ENCODE assay signal across 8 cellular contexts in genomic region chr15:65054333-65055200, GRCh38. TPM values are rescaled to one million over a fixed set of nuclear protein-coding genes. Genes with fewer than 3 reads are reported as not detected.
DNase-seq lines count a peak whose midpoint lies in the region; ATAC-seq and TF ChIP-seq lines count a peak whose summit lies in the region.

No MANE protein-coding gene starts in this region.

- ATAC-seq in GM23338 (peak; percentile 84), HG03342 (IDR thresholded peaks at IDR 0.05; ENCODE audit: unreplicated experiment) (no peak)
- peak; percentile 74 for ATAC-seq in activated CD8-positive, alpha-beta T cell treated with anti-CD3 and anti-CD28 coated beads for 36 hours
- ATAC-seq in stimulated activated naive B cell treated with anti-CD40 and anti-IgM and Interleukin-4, amounts not matched to agents 10 μg/mL and 1 μg/mL and 100 μg/mL, for 72 hours (replicated peaks), result peak; percentile 73 to 77

- H3K36me3 Mint-ChIP-seq in GM23338 (ENCODE audit: low read depth) (peaks cover 2% of the 10 kb centered on the region; the same call in 1 of the 3 replicates), endothelial cell (ENCODE audit: low read depth, unreplicated experiment) (no peaks in the 10 kb centered on the region), mesothelial cell of epicardium (no peaks in the 10 kb centered on the region)
- no peaks in the 10 kb centered on the region for H3K36me3 Mint-ChIP-seq in activated CD8-positive, alpha-beta T cell treated with anti-CD3 and anti-CD28 coated beads for 36 hours (ENCODE audit: low read depth)
- no peaks in the 10 kb centered on the region for H3K36me3 Mint-ChIP-seq in stimulated activated naive B cell treated with anti-CD40 and anti-IgM and Interleukin-4, amounts not matched to agents 10 μg/mL and 1 μg/mL and 100 μg/mL, for 72 hours

- H3K27me3 ChIP-seq in BLaER1 treated with 17β-estradiol and CSF1 and Interleukin-3, amounts not matched to agents 10 nM and 100 nM, result no peaks in the 10 kb centered on the region
- H3K27me3 ChIP-seq in GM23338 (ENCODE audit: insufficient read depth), result no peaks in the 10 kb centered on the region

- POLR2A ChIA-PET in activated CD8-positive, alpha-beta T cell treated with anti-CD3 and anti-CD28 coated beads for 36 hours (lab: Charles Lee), result interaction anchor here (0.5 to 1.0 kb wide), 3 partner anchors 49 to 917 kb away, joined by 3 to 5 read pairs (median 3); partner anchors contain the start of gene RNU5B-1

- H2AFZ ChIP-seq in GM23338, result no peak overlapping the region

- peaks cover 6% of the 10 kb centered on the region; the same call in 2 of the 3 replicates for H3K4me1 Mint-ChIP-seq in GM23338
- peaks cover 9% of the 10 kb centered on the region for H3K4me1 Mint-ChIP-seq in activated CD8-positive, alpha-beta T cell treated with anti-CD3 and anti-CD28 coated beads for 36 hours (ENCODE audit: low read depth)
- peaks cover 6% of the 10 kb centered on the region for H3K4me1 Mint-ChIP-seq in endothelial cell (ENCODE audit: unreplicated experiment)
- H3K4me1 Mint-ChIP-seq in mesothelial cell of epicardium, result peaks cover 4% of the 10 kb centered on the region
- peaks cover 10 to 12% of the 10 kb centered on the region in 2 donors for H3K4me1 Mint-ChIP-seq in stimulated activated naive B cell treated with anti-CD40 and anti-IgM and Interleukin-4, amounts not matched to agents 10 μg/mL and 1 μg/mL and 100 μg/mL, for 72 hours

- peaks cover 0 to 4% (median 0%) of the 10 kb centered on the region in 11 experiments; a peak in 1 of 22 replicates for H4K20me1 ChIP-seq in BLaER1 treated with 17β-estradiol and CSF1 and Interleukin-3, amounts not matched to agents 10 nM and 100 nM
- no peaks in the 10 kb centered on the region for H4K20me1 ChIP-seq in GM23338 (replicated peaks; ENCODE audit: insufficient read depth)

- DNase-seq in GM23338 (ENCODE audit: low spot score) (peak; percentile 85), NCI-H524 (lab: John Stamatoyannopoulos, UW) (peak; percentile 47 to 74), endothelial cell (ENCODE audit: low spot score) (peak; percentile 85), mesothelial cell of epicardium (ENCODE audit: low spot score in 2 of 2, unreplicated experiment in 2 of 2) (peak in 1 of 2 experiments; percentile 81)
- peak; percentile 77 for DNase-seq in activated CD8-positive, alpha-beta T cell treated with anti-CD3 and anti-CD28 coated beads for 36 hours
- peak; percentile 49 for DNase-seq in stimulated activated naive B cell treated with anti-CD40 and anti-IgM and Interleukin-4, amounts not matched to agents 10 μg/mL and 1 μg/mL and 100 μg/mL, for 72 hours

- 0 out of 2 replicates have a peak, but pooled peaks cover 4% of the 10 kb centered on the region for H3F3A ChIP-seq in GM23338 (replicated peaks; ENCODE audit: low read depth)

- H3K9ac ChIP-seq in BLaER1 treated with 17β-estradiol and CSF1 and Interleukin-3, amounts not matched to agents 10 nM and 100 nM, result peak overlapping the region in 6 of 11 experiments; percentile 25 to 43 (median 36); a peak in 3 of 22 replicates

- no peaks in the 10 kb centered on the region for H3K9me2 ChIP-seq in GM23338 (ENCODE audit: insufficient read depth)

- no peak overlapping the region for H3K4me3 Mint-ChIP-seq in GM23338
- H3K4me3 Mint-ChIP-seq in activated CD8-positive, alpha-beta T cell treated with anti-CD3 and anti-CD28 coated beads for 36 hours, result no peak overlapping the region
- H3K4me3 Mint-ChIP-seq in endothelial cell (ENCODE audit: unreplicated experiment), result no peak overlapping the region
- H3K4me3 Mint-ChIP-seq in mesothelial cell of epicardium, result no peak overlapping the region
- H3K4me3 Mint-ChIP-seq in stimulated activated naive B cell treated with anti-CD40 and anti-IgM and Interleukin-4, amounts not matched to agents 10 μg/mL and 1 μg/mL and 100 μg/mL, for 72 hours, result no peak overlapping the region

- H3K27ac ChIP-seq in BLaER1 treated with 17β-estradiol and CSF1 and Interleukin-3, amounts not matched to agents 10 nM and 100 nM, result peak overlapping the region in 4 of 11 experiments; percentile 3 to 20 (median 12); a peak in 1 of 22 replicates
- H3K27ac ChIP-seq in GM23338 (ENCODE audit: low read depth), result no peak overlapping the region

- no peaks in the 10 kb centered on the region for H3K79me2 ChIP-seq in GM23338 (replicated peaks; ENCODE audit: insufficient read depth)

- peak; percentile 84 to 99 for TF ChIP-seq CTCF in GM23338 (conservative IDR thresholded peaks at IDR 0.05; ENCODE audit: low read depth in 2 of 2)
- peak; percentile 75 for TF ChIP-seq CTCF in activated CD8-positive, alpha-beta T cell treated with anti-CD3 and anti-CD28 coated beads for 36 hours (IDR thresholded peaks at IDR 0.05)
- peak; percentile 81 for TF ChIP-seq CTCF in endothelial cell (IDR thresholded peaks at IDR 0.05; ENCODE audit: unreplicated experiment)
- peak; percentile 85 for TF ChIP-seq CTCF in mesothelial cell of epicardium (IDR thresholded peaks at IDR 0.05; ENCODE audit: unreplicated experiment)

- intact Hi-C loops in activated CD8-positive, alpha-beta T cell treated with anti-CD3 and anti-CD28 coated beads for 36 hours (cut with micrococcal nuclease), result no loop called here

- CTCF ChIA-PET in activated CD8-positive, alpha-beta T cell treated with anti-CD3 and anti-CD28 coated beads for 36 hours (lab: Charles Lee), result interaction anchor here (0.6 to 6.4 kb wide), 19 partner anchors 9 to 330 kb away, joined by 3 to 37 read pairs (median 7); partner anchors contain the start of genes KBTBD13 and RASL12

- H3K9me3 Mint-ChIP-seq in GM23338, result no peaks in the 10 kb centered on the region
- no peaks in the 10 kb centered on the region for H3K9me3 Mint-ChIP-seq in activated CD8-positive, alpha-beta T cell treated with anti-CD3 and anti-CD28 coated beads for 36 hours
- no peaks in the 10 kb centered on the region for H3K9me3 Mint-ChIP-seq in endothelial cell (ENCODE audit: unreplicated experiment)
- no peaks in the 10 kb centered on the region for H3K9me3 Mint-ChIP-seq in mesothelial cell of epicardium
- no peaks in the 10 kb centered on the region for H3K9me3 Mint-ChIP-seq in stimulated activated naive B cell treated with anti-CD40 and anti-IgM and Interleukin-4, amounts not matched to agents 10 μg/mL and 1 μg/mL and 100 μg/mL, for 72 hours

- H3K27ac Mint-ChIP-seq in GM23338 (no peak overlapping the region), endothelial cell (ENCODE audit: unreplicated experiment) (no peak overlapping the region), mesothelial cell of epicardium (no peak overlapping the region)
- no peak overlapping the region for H3K27ac Mint-ChIP-seq in activated CD8-positive, alpha-beta T cell treated with anti-CD3 and anti-CD28 coated beads for 36 hours
- no peak overlapping the region for H3K27ac Mint-ChIP-seq in stimulated activated naive B cell treated with anti-CD40 and anti-IgM and Interleukin-4, amounts not matched to agents 10 μg/mL and 1 μg/mL and 100 μg/mL, for 72 hours

- peak overlapping the region in 10 of 11 experiments; percentile 25 to 65 (median 54); a peak in 17 of 22 replicates for H3K4me2 ChIP-seq in BLaER1 treated with 17β-estradiol and CSF1 and Interleukin-3, amounts not matched to agents 10 nM and 100 nM
- H3K4me2 ChIP-seq in GM23338, result no peak overlapping the region

- no peak overlapping the region for H3K4me3 ChIP-seq in BLaER1 treated with 17β-estradiol and CSF1 and Interleukin-3, amounts not matched to agents 10 nM and 100 nM
- H3K4me3 ChIP-seq in GM23338, result no peak overlapping the region

- no peaks in the 10 kb centered on the region for H3K36me3 ChIP-seq in BLaER1 treated with 17β-estradiol and CSF1 and Interleukin-3, amounts not matched to agents 10 nM and 100 nM
- no peaks in the 10 kb centered on the region for H3K36me3 ChIP-seq in GM23338 (ENCODE audit: insufficient read depth)

- H3K27me3 Mint-ChIP-seq in GM23338 (ENCODE audit: insufficient read depth, low read depth, poor library complexity) (peaks cover 8% of the 10 kb centered on the region), endothelial cell (ENCODE audit: unreplicated experiment) (peaks cover 7% of the 10 kb centered on the region), mesothelial cell of epicardium (ENCODE audit: low read depth) (no peaks in the 10 kb centered on the region)
- no peaks in the 10 kb centered on the region for H3K27me3 Mint-ChIP-seq in activated CD8-positive, alpha-beta T cell treated with anti-CD3 and anti-CD28 coated beads for 36 hours
- peaks cover 0 to 8% of the 10 kb centered on the region in 2 donors for H3K27me3 Mint-ChIP-seq in stimulated activated naive B cell treated with anti-CD40 and anti-IgM and Interleukin-4, amounts not matched to agents 10 μg/mL and 1 μg/mL and 100 μg/mL, for 72 hours

- peaks cover 25 to 42% (median 31%) of the 10 kb centered on the region in 10 experiments for H3K4me1 ChIP-seq in BLaER1 treated with 17β-estradiol and CSF1 and Interleukin-3, amounts not matched to agents 10 nM and 100 nM
- H3K4me1 ChIP-seq in GM23338 (ENCODE audit: insufficient read depth), result no peaks in the 10 kb centered on the region

- H3K9me3 ChIP-seq in BLaER1 treated with 17β-estradiol and CSF1 and Interleukin-3, amounts not matched to agents 10 nM and 100 nM (replicated peaks in 1 of 11), result no peaks in the 10 kb centered on the region

RNA-seq across cellular contexts. Expression of gene SLC51B, which starts 9.4 kb away (rescaled TPM):
- total RNA-seq in GM23338 (2014; rRNA removed; shearing (Covaris generic)), result not detected in 2 replicates
- not detected in 2 replicates for polyA plus RNA-seq in GM23338 (2016; fragmentation: Nextera tagmentation; extraction: Ambion mirVana)
- not detected for total RNA-seq in activated CD8-positive, alpha-beta T cell treated with anti-CD3 and anti-CD28 coated beads for 36 hours
- total RNA-seq in endothelial cell (ENCODE audit: unreplicated experiment), result not detected
- total RNA-seq in mesothelial cell of epicardium, result not detected in 3 replicates

RNA-seq across cellular contexts. Expression of gene RASL12, which starts 13.2 kb away (rescaled TPM):
- total RNA-seq in GM23338 (2014; rRNA removed; shearing (Covaris generic)), result 20.1 and 27.7 TPM in 2 replicates
- polyA plus RNA-seq in GM23338 (2016; fragmentation: Nextera tagmentation; extraction: Ambion mirVana), result 4.5 and 5.4 TPM in 2 replicates
- not detected for total RNA-seq in activated CD8-positive, alpha-beta T cell treated with anti-CD3 and anti-CD28 coated beads for 36 hours
- total RNA-seq in endothelial cell (ENCODE audit: unreplicated experiment), result 0.69 TPM
- 11.7 to 14.0 TPM (median 12.0 TPM) in 3 replicates for total RNA-seq in mesothelial cell of epicardium

RNA-seq across cellular contexts. Expression of gene KBTBD13, which starts 22.0 kb away (rescaled TPM):
- not detected in 2 replicates for total RNA-seq in GM23338 (2014; rRNA removed; shearing (Covaris generic))
- polyA plus RNA-seq in GM23338 (2016; fragmentation: Nextera tagmentation; extraction: Ambion mirVana), result 0.09 TPM in 1 of 2 replicates, not detected in the other
- not detected for total RNA-seq in activated CD8-positive, alpha-beta T cell treated with anti-CD3 and anti-CD28 coated beads for 36 hours
- total RNA-seq in endothelial cell (ENCODE audit: unreplicated experiment) (not detected), mesothelial cell of epicardium (0.09 to 0.11 TPM in 2 of 3 replicates, not detected in the other)

RNA-seq across cellular contexts. Expression of gene MTFMT, which starts 25.1 kb away (rescaled TPM):
- total RNA-seq in GM23338 (2014; rRNA removed; shearing (Covaris generic)), result 25.3 and 36.0 TPM in 2 replicates
- polyA plus RNA-seq in GM23338 (2016; fragmentation: Nextera tagmentation; extraction: Ambion mirVana), result 18.9 and 19.0 TPM in 2 replicates
- total RNA-seq in activated CD8-positive, alpha-beta T cell treated with anti-CD3 and anti-CD28 coated beads for 36 hours, result 10 to 100 TPM; 19.7 to 21.0 TPM
- total RNA-seq in endothelial cell (ENCODE audit: unreplicated experiment) (10.6 TPM), mesothelial cell of epicardium (15.8 to 20.0 TPM (median 17.8 TPM) in 3 replicates)
